12 cellular contexts compared by ENCODE assay signal in genomic region chr16:69937465-69937951, GRCh38. TPM values are rescaled to one million over a fixed set of nuclear protein-coding genes. Genes with fewer than 3 reads are reported as not detected.
A peak's percentile ranks its signal among the peaks of the same experiment; 100 is the strongest.
DNase-seq lines count a peak whose midpoint lies in the region; TF ChIP-seq lines count a peak whose summit lies in the region.
"Had no signal": no experiment of that assay in that cellular context is flagged by ENCODE, and none has a peak within 500 bp of the region (broad histone marks: within the 10 kb centered on the region; RNA-seq: fewer than 3 reads in every experiment).

No MANE protein-coding gene starts in this region.

- peaks cover 3% of the 10 kb centered on the region for H3K4me1 Mint-ChIP-seq in chondrocyte (ENCODE audit: low read depth)
- H3K4me1 Mint-ChIP-seq: naive B cell had no signal

- intact Hi-C loops in posterior vena cava (cut with DNase I): loop anchor here in 1 of 2 donors (10.0 kb wide), 1 partner anchor 1213 kb away; no protein-coding TSS in a partner anchor

- no peak overlapping the region for H3K4me3 Mint-ChIP-seq in chondrocyte (ENCODE audit: unreplicated experiment)
- H3K4me3 Mint-ChIP-seq: naive B cell had no signal

- H3K9me3 Mint-ChIP-seq in chondrocyte (ENCODE audit: low read depth): no peaks in the 10 kb centered on the region
- H3K9me3 Mint-ChIP-seq: naive B cell had no signal

- H3K27me3 Mint-ChIP-seq in chondrocyte (ENCODE audit: low read depth): no peaks in the 10 kb centered on the region
- H3K27me3 Mint-ChIP-seq: naive B cell had no signal

- peaks cover 47% of the 10 kb centered on the region for H3K36me3 Mint-ChIP-seq in chondrocyte (ENCODE audit: low read depth)

- H3K27ac Mint-ChIP-seq in chondrocyte (ENCODE audit: unreplicated experiment): no peak overlapping the region

- DNase-seq in Ammon's horn (ENCODE audit: low spot score): peak; percentile 90
- DNase-seq in HuH-7.5 (ENCODE audit: low spot score): peak; percentile 45
- DNase-seq in chondrocyte (ENCODE audit: low spot score): peak; percentile 75
- peak; percentile 43 for DNase-seq in mesenteric fat pad (ENCODE audit: low spot score)
- DNase-seq in activated CD4-positive, alpha-beta T cell treated with anti-CD3 and anti-CD28 coated beads, Interleukin-2, amount 50 U/mL, for 48 hours: no peak
- DNase-seq in GF-D8 (lab: John Stamatoyannopoulos, UW): no peak
- no peak for DNase-seq in activated CD8-positive, alpha-beta memory T cell treated with anti-CD3 and anti-CD28 coated beads, Interleukin-2, amount 50 U/mL, for 4 hours
- no peak for DNase-seq in posterior vena cava (ENCODE audit: low spot score)
- DNase-seq: activated CD8-positive, alpha-beta memory T cell treated with anti-CD3 and anti-CD28 coated beads, Interleukin-2, amount 50 U/mL, for 48 hours; naive B cell; NCI-H2029 treated with DMSO at 0.1 percent for 48 hours; stimulated activated CD4-positive, alpha-beta T cell treated with anti-CD3 and anti-CD28 coated beads, Interleukin-2, amount 100 ng/mL, for 48 hours had no signal

- TF ChIP-seq CTCF in chondrocyte (IDR thresholded peaks at IDR 0.05): peak; percentile 62

RNA-seq across cellular contexts. Expression of gene CLEC18A, which starts 13.6 kb away (rescaled TPM):
- total RNA-seq in chondrocyte (3.5 to 4.5 TPM (median 4.3 TPM) in 3 replicates), mesenteric fat pad (0.61 TPM), posterior vena cava (under 1 TPM in 1 of 2 donors, not detected in 1; 0.43 TPM)

Comparison
In these comparisons a context has a peak if more than half of its experiments do, and no peak if none do; other contexts are left out.
1. DNase-seq: peak in Ammon's horn (single experiment), HuH-7.5 (single experiment), chondrocyte (single experiment) and mesenteric fat pad (single experiment); none in activated CD4-positive, alpha-beta T cell treated with anti-CD3 and anti-CD28 coated beads, Interleukin-2, amount 50 U/mL, for 48 hours (0 of 2), GF-D8 (single experiment), activated CD8-positive, alpha-beta memory T cell treated with anti-CD3 and anti-CD28 coated beads, Interleukin-2, amount 50 U/mL, for 4 hours (single experiment) and posterior vena cava (single experiment).